Comparison of ENCODE assay signal across 16 cellular contexts in the genomic region with DNA sequence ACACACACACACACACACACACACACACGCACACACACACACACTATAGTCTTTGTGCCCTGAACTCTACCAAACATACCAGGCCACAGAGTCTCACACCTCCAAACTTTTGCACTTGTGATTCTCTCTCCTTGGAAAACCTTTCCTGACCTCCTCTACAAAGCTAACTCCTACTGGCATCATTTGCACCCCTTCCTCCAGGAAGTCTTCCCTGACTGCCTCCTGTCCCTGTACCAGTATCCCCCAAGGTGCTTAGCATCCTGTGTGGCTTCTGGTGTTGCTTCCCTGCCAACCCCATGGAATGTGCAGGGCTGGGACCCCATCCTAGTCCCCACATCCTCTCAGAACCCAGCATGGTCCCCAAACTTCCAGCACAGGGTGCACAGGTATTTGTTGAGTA. TPM values are rescaled to one million over a fixed set of nuclear protein-coding genes. Genes with fewer than 3 reads are reported as not detected.
DNase-seq lines count a peak whose midpoint lies in the region; ATAC-seq lines count a peak whose summit lies in the region.
"Had no signal": no experiment of that assay in that cellular context is flagged by ENCODE, and none has a peak within 500 bp of the region (broad histone marks: within the 10 kb centered on the region; RNA-seq: fewer than 3 reads in every experiment).

No MANE protein-coding gene starts in this region.

- no peaks in the 10 kb centered on the region for H3K9me3 Mint-ChIP-seq in activated T-cell treated with anti-CD3 and anti-CD28 coated beads, Interleukin-2, amount 50 U/mL, for 24 hours
- H3K9me3 Mint-ChIP-seq in central memory CD8-positive, alpha-beta T cell = no peaks in the 10 kb centered on the region

- H3K4me1 Mint-ChIP-seq in activated T-cell treated with anti-CD3 and anti-CD28 coated beads, Interleukin-2, amount 50 U/mL, for 24 hours (ENCODE audit: low read depth) = peaks cover 69% of the 10 kb centered on the region
- peaks cover 66% of the 10 kb centered on the region for H3K4me1 Mint-ChIP-seq in central memory CD8-positive, alpha-beta T cell

- H3K4ac ChIP-seq in trophoblast cell (ENCODE audit: low read depth, low read length) = no peak overlapping the region

- H3K23ac ChIP-seq in trophoblast cell (ENCODE audit: low read length) = peak overlapping the region; percentile 2

- WGBS in trophoblast cell (ENCODE audit: extremely low coverage, insufficient coverage, insufficient read length) = no CpG with 5 or more reads among the region's 1 CpG

- H3K9me3 ChIP-seq in Karpas-422 (ENCODE audit: low read length) (no peaks in the 10 kb centered on the region), trophoblast cell (ENCODE audit: insufficient read depth, low read depth, low read length) (no peaks in the 10 kb centered on the region)
- H3K9me3 ChIP-seq: ascending aorta, vagina had no signal

- H3K27me3 Mint-ChIP-seq in activated T-cell treated with anti-CD3 and anti-CD28 coated beads, Interleukin-2, amount 50 U/mL, for 24 hours = no peaks in the 10 kb centered on the region
- H3K27me3 Mint-ChIP-seq in central memory CD8-positive, alpha-beta T cell = no peaks in the 10 kb centered on the region

- H3K27me3 ChIP-seq in Karpas-422 (ENCODE audit: low read length) = no peaks in the 10 kb centered on the region
- H3K27me3 ChIP-seq in trophoblast cell (ENCODE audit: insufficient read depth, low read length) = no peaks in the 10 kb centered on the region
- H3K27me3 ChIP-seq: ascending aorta, vagina had no signal

- no peaks in the 10 kb centered on the region for H3K9me2 ChIP-seq in Karpas-422 (replicated peaks; ENCODE audit: insufficient read depth, low read length)

- H3K9ac ChIP-seq in Karpas-422 (ENCODE audit: low read length) (no peak overlapping the region; the same call in 1 of the 2 replicates), trophoblast cell (ENCODE audit: low read length) (no peak overlapping the region)

- H2BK12ac ChIP-seq in trophoblast cell (ENCODE audit: low read length) = no peak overlapping the region

- no peaks in the 10 kb centered on the region for H3K79me1 ChIP-seq in trophoblast cell (ENCODE audit: low read length)

- H3K36me3 ChIP-seq in Karpas-422 (ENCODE audit: insufficient read depth, low read length) = 0 out of 2 replicates have a peak, but pooled peaks cover 5% of the 10 kb centered on the region
- peaks cover 2 to 15% of the 10 kb centered on the region in 2 experiments for H3K36me3 ChIP-seq in trophoblast cell (ENCODE audit: control insufficient read depth in 1 of 2, insufficient read depth in 2 of 2, low read length in 2 of 2)

- no peak overlapping the region for H3K4me3 ChIP-seq in Karpas-422 (ENCODE audit: low read length)
- no peak overlapping the region for H3K4me3 ChIP-seq in trophoblast cell (ENCODE audit: low read depth, low read length)
- H3K4me3 ChIP-seq: ascending aorta, vagina had no signal

- H3K79me2 ChIP-seq in Karpas-422 (ENCODE audit: low read length) = peaks cover 80% of the 10 kb centered on the region
- no peaks in the 10 kb centered on the region for H3K79me2 ChIP-seq in trophoblast cell (ENCODE audit: control insufficient read depth, insufficient read depth, low read length, poor library complexity)

- peaks cover 42% of the 10 kb centered on the region for H3K36me3 Mint-ChIP-seq in activated T-cell treated with anti-CD3 and anti-CD28 coated beads, Interleukin-2, amount 50 U/mL, for 24 hours (ENCODE audit: low read depth)
- peaks cover 53% of the 10 kb centered on the region for H3K36me3 Mint-ChIP-seq in central memory CD8-positive, alpha-beta T cell (ENCODE audit: insufficient read depth)

- no peak overlapping the region for H4K12ac ChIP-seq in trophoblast cell (ENCODE audit: low read depth, low read length)

- peak overlapping the region; percentile 89 for H3K27ac Mint-ChIP-seq in activated T-cell treated with anti-CD3 and anti-CD28 coated beads, Interleukin-2, amount 50 U/mL, for 24 hours
- H3K27ac Mint-ChIP-seq in central memory CD8-positive, alpha-beta T cell (ENCODE audit: low read depth) = peak overlapping the region; percentile 79

- H2BK120ac ChIP-seq in trophoblast cell (ENCODE audit: insufficient read depth, low read length, poor library complexity) = no peak overlapping the region

- H2AK5ac ChIP-seq in trophoblast cell (ENCODE audit: low read length) = no peak overlapping the region

- no peak overlapping the region for H4K8ac ChIP-seq in trophoblast cell (ENCODE audit: low read depth, low read length)

- H3K4me1 ChIP-seq in Karpas-422 (ENCODE audit: low read length) (peaks cover 31% of the 10 kb centered on the region), trophoblast cell (ENCODE audit: control insufficient read depth in 1 of 2, insufficient read depth in 2 of 2, low read length in 2 of 2) (peaks cover 0 to 2% of the 10 kb centered on the region in 2 experiments)

- H4K20me1 ChIP-seq in Karpas-422 (ENCODE audit: insufficient read depth, low read depth, low read length) = no peaks in the 10 kb centered on the region

- H3K27ac ChIP-seq in Karpas-422 (ENCODE audit: low read length) = peak overlapping the region; percentile 43; the same call in 1 of the 2 replicates
- H3K27ac ChIP-seq in trophoblast cell (ENCODE audit: low read depth, low read length) = no peak overlapping the region
- H3K27ac ChIP-seq: ascending aorta, vagina had no signal

- H3K4me2 ChIP-seq in Karpas-422 (ENCODE audit: low read depth, low read length, poor library complexity, severe bottlenecking) (no peak overlapping the region), trophoblast cell (ENCODE audit: low read length) (no peak overlapping the region)

- H3K18ac ChIP-seq in trophoblast cell (ENCODE audit: low read length) = no peak overlapping the region

- H2AFZ ChIP-seq in Karpas-422 (ENCODE audit: low read length) (no peak overlapping the region), trophoblast cell (ENCODE audit: insufficient read depth, low read length, poor library complexity) (no peak overlapping the region)

- no peak overlapping the region for H3K14ac ChIP-seq in trophoblast cell (ENCODE audit: low read length)

- no peak for ATAC-seq in central memory CD8-positive, alpha-beta T cell (replicated peaks; ENCODE audit: extremely low read depth, poor library complexity, severe bottlenecking)
- no peak for ATAC-seq in GM18861 (IDR thresholded peaks at IDR 0.05; ENCODE audit: unreplicated experiment)

- no peak overlapping the region for H4K91ac ChIP-seq in trophoblast cell (ENCODE audit: low read depth, low read length)

- H3K4me3 Mint-ChIP-seq in activated T-cell treated with anti-CD3 and anti-CD28 coated beads, Interleukin-2, amount 50 U/mL, for 24 hours = no peak overlapping the region
- H3K4me3 Mint-ChIP-seq in central memory CD8-positive, alpha-beta T cell = peak overlapping the region; percentile 58

- DNase-seq in activated T-cell treated with anti-CD3 and anti-CD28 coated beads, Interleukin-2, amount 50 U/mL, for 24 hours = no peak
- DNase-seq in activated T-cell treated with anti-CD3 and anti-CD28 coated beads for 4 hours = no peak
- DNase-seq in Karpas-422 = no peak
- no peak for DNase-seq in central memory CD8-positive, alpha-beta T cell (ENCODE audit: low spot score in 2 of 2)
- DNase-seq in trophoblast cell = no peak
- no peak for DNase-seq in NCI-H2081 (lab: John Stamatoyannopoulos, UW)
- no peak for DNase-seq in NCI-H446 (lab: John Stamatoyannopoulos, UW)
- DNase-seq: activated CD4-positive, alpha-beta T cell treated with anti-CD3 and anti-CD28 coated beads for 1 hour; activated T-cell treated with anti-CD3 and anti-CD28 coated beads, Interleukin-2, amount 50 U/mL, for 48 hours; foreskin melanocyte; NCI-H1436 treated with DMSO at 0.1 percent for 48 hours; retina had no signal

- no peak overlapping the region for H2BK5ac ChIP-seq in trophoblast cell (ENCODE audit: low read depth, low read length, poor library complexity)

RNA-seq across cellular contexts. Expression of a gene that starts 8.9 kb away (rescaled TPM):
- total RNA-seq in Karpas-422 (2014; rRNA removed; shearing (Covaris generic); ENCODE audit: low replicate concordance) = 52.9 and 61.4 TPM in 2 replicates
- 19.1 and 19.8 TPM in 2 replicates for polyA plus RNA-seq in trophoblast cell (2013)

RNA-seq across cellular contexts. Expression of a gene that starts 36.8 kb away (rescaled TPM):
- 0.22 and 2.2 TPM in 2 replicates for total RNA-seq in Karpas-422 (2014; rRNA removed; shearing (Covaris generic); ENCODE audit: low replicate concordance)
- polyA plus RNA-seq in trophoblast cell (2013) = not detected in 2 replicates
- total RNA-seq: vagina had no signal

RNA-seq across cellular contexts. Expression of a gene that starts 40.7 kb away (rescaled TPM):
- not detected in 2 replicates for total RNA-seq in Karpas-422 (2014; rRNA removed; shearing (Covaris generic); ENCODE audit: low replicate concordance)
- not detected in 2 replicates for polyA plus RNA-seq in trophoblast cell (2013)
- total RNA-seq: ascending aorta, liver, vagina had no signal
- polyA plus RNA-seq: liver had no signal
